ENCODE assay signal across 8 cellular contexts in the genomic region with DNA sequence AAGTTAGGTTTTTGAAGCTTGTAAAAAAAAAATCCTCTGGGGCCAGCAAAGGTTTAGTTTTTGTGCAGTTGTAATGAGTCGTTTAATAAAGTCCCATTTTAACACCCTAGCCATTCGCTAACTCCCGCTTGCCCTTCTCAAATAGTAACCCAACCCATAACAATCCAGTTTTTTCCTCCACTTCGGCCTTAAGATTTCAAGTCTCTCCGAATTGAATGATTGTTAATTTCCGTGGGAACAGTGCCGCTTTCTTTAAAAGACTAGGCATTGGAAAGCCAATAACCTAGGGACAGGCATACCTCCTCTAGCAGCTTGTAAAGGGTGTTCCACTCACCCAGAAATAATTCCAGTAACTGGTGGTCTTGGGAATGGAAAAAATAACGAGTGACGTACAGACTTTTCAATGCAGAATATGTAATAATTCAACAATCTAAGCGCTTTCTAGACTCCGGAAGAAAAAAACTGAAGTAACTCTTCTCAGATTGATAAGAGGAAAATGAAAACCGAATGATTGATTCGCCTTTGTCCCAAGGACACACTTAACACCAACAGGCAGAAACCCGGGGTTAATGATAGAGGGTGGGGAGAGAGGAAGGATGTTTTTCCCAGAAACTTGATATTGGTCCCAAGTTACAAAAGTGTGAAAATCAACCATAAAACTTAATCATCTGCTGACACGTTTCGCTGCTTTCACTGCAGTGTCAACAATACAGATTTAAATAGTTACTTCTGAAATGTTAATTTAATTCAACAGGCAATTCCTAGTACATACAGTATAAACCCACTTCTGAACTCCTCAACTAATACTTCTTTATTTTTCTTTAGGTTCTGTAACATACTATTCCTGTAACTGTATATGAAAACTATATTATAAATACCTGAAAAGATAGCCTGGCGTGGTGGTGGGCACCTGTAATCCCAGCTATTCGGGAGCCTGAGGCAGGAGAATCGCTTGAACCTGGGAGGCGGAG. TPM values are rescaled to one million over a fixed set of nuclear protein-coding genes. Genes with fewer than 3 reads are reported as not detected.
A peak's percentile ranks its signal among the peaks of the same experiment; 100 is the strongest.
DNase-seq lines count a peak whose midpoint lies in the region; ATAC-seq lines count a peak whose summit lies in the region.

No MANE protein-coding gene starts in this region.

- no peak overlapping the region for H3K4ac ChIP-seq in neuronal stem cell (ENCODE audit: low read length)

- no peaks in the 10 kb centered on the region for H3K27me3 ChIP-seq in CD8-positive, alpha-beta memory T cell (ENCODE audit: insufficient read depth, low read length, poor library complexity, severe bottlenecking)
- H3K27me3 ChIP-seq in MG63: peaks cover 28% of the 10 kb centered on the region
- no peaks in the 10 kb centered on the region for H3K27me3 ChIP-seq in effector memory CD4-positive, alpha-beta T cell (replicated peaks; ENCODE audit: control insufficient read depth, insufficient read depth, low read length, poor library complexity, severe bottlenecking)
- H3K27me3 ChIP-seq in neuronal stem cell (ENCODE audit: control insufficient read depth in 3 of 3, insufficient read depth in 3 of 3, low read depth in 1 of 3, low read length in 3 of 3): no peaks in the 10 kb centered on the region

- intact Hi-C loops in left colon (cut with DNase I, micrococcal nuclease): no loop called here

- peaks cover 0 to 6% of the 10 kb centered on the region in 2 donors for H3K27me3 Mint-ChIP-seq in CD8-positive, alpha-beta memory T cell

- H2BK5ac ChIP-seq in neuronal stem cell (ENCODE audit: low read length): no peak overlapping the region

- H2BK120ac ChIP-seq in neuronal stem cell (ENCODE audit: low read depth, low read length): no peak overlapping the region

- H3K4me3 ChIP-seq in CD8-positive, alpha-beta memory T cell (ENCODE audit: low read length): peak overlapping the region; percentile 42
- H3K4me3 ChIP-seq in MG63: peak overlapping the region; percentile 90
- H3K4me3 ChIP-seq in effector memory CD4-positive, alpha-beta T cell (ENCODE audit: insufficient read depth, low read depth, low read length, poor library complexity, severe bottlenecking): peak overlapping the region; percentile 89
- peak overlapping the region in 1 of 2 donors; percentile 53 for H3K4me3 ChIP-seq in neuronal stem cell (ENCODE audit: low read length in 2 of 2)

- CTCF ChIA-PET in CD8-positive, alpha-beta memory T cell (lab: Charles Lee): no interaction called here

- peak overlapping the region; percentile 72 to 99 (median 96) for H3K27ac Mint-ChIP-seq in CD8-positive, alpha-beta memory T cell

- no peak overlapping the region for H2AK5ac ChIP-seq in neuronal stem cell (ENCODE audit: low read depth, low read length)

- no peaks in the 10 kb centered on the region for H3K79me1 ChIP-seq in neuronal stem cell (ENCODE audit: low read depth, low read length)

- H3K4me1 ChIP-seq in CD8-positive, alpha-beta memory T cell (ENCODE audit: insufficient read depth, low read length): peaks cover 12% of the 10 kb centered on the region
- H3K4me1 ChIP-seq in effector memory CD4-positive, alpha-beta T cell (ENCODE audit: control insufficient read depth, insufficient read depth, low read length, poor library complexity, severe bottlenecking): peaks cover 8% of the 10 kb centered on the region
- H3K4me1 ChIP-seq in neuronal stem cell (ENCODE audit: control insufficient read depth in 2 of 2, insufficient read depth in 1 of 2, low read depth in 1 of 2, low read length in 2 of 2): peaks cover 6 to 14% of the 10 kb centered on the region in 2 donors

- H3K9me3 Mint-ChIP-seq in CD8-positive, alpha-beta memory T cell: no peaks in the 10 kb centered on the region

- no peak overlapping the region for H4K91ac ChIP-seq in neuronal stem cell (ENCODE audit: low read depth, low read length, poor library complexity)

- no peaks in the 10 kb centered on the region for H3K36me3 ChIP-seq in CD8-positive, alpha-beta memory T cell (ENCODE audit: insufficient read depth, low read length)
- H3K36me3 ChIP-seq in MG63 (peaks cover 9% of the 10 kb centered on the region; the same call in 1 of the 2 replicates), neuronal stem cell (replicated peaks in 1 of 2; ENCODE audit: control insufficient read depth in 2 of 2, insufficient read depth in 2 of 2, low read length in 2 of 2) (no peaks in the 10 kb centered on the region)
- no peaks in the 10 kb centered on the region for H3K36me3 ChIP-seq in effector memory CD4-positive, alpha-beta T cell (ENCODE audit: control insufficient read depth, insufficient read depth, low read length)

- no peak overlapping the region for H3K14ac ChIP-seq in neuronal stem cell (ENCODE audit: low read length)

- peak overlapping the region; percentile 46 for H3K4me2 ChIP-seq in neuronal stem cell (ENCODE audit: insufficient read depth, low read length, poor library complexity, severe bottlenecking)

- H3K9me3 ChIP-seq in CD8-positive, alpha-beta memory T cell (ENCODE audit: low read length): no peaks in the 10 kb centered on the region
- peaks cover 2% of the 10 kb centered on the region for H3K9me3 ChIP-seq in MG63
- H3K9me3 ChIP-seq in effector memory CD4-positive, alpha-beta T cell (ENCODE audit: control insufficient read depth, low read length): no peaks in the 10 kb centered on the region
- no peaks in the 10 kb centered on the region for H3K9me3 ChIP-seq in neuronal stem cell (replicated peaks in 1 of 2; ENCODE audit: control insufficient read depth in 2 of 2, insufficient read depth in 1 of 2, low read depth in 1 of 2, low read length in 2 of 2)

- no peak overlapping the region for H2BK15ac ChIP-seq in neuronal stem cell (ENCODE audit: low read length)

- no CpG with 5 or more reads among the region's 20 CpGs for WGBS in neuronal stem cell (ENCODE audit: extremely low coverage in 2 of 2, insufficient read length in 2 of 2, insufficient replicate concordance in 1 of 2), 2 donors

- no peak overlapping the region for H3K18ac ChIP-seq in neuronal stem cell (ENCODE audit: low read length)

- H3K4me3 Mint-ChIP-seq in CD8-positive, alpha-beta memory T cell: peak overlapping the region; percentile 89 to 100 (median 98)

- H3K36me3 Mint-ChIP-seq in CD8-positive, alpha-beta memory T cell: peaks cover 0 to 23% (median 0%) of the 10 kb centered on the region in 3 donors

- no peak overlapping the region for H2BK12ac ChIP-seq in neuronal stem cell (ENCODE audit: low read length)

- H3K4me1 Mint-ChIP-seq in CD8-positive, alpha-beta memory T cell: peaks cover 22 to 36% (median 34%) of the 10 kb centered on the region in 3 donors

- H2AFZ ChIP-seq in neuronal stem cell (ENCODE audit: low read length): peak overlapping the region; percentile 84

- H4K8ac ChIP-seq in neuronal stem cell (ENCODE audit: low read depth, low read length): no peak overlapping the region

- ATAC-seq in HG03521 (IDR thresholded peaks at IDR 0.05; ENCODE audit: unreplicated experiment) (no peak), GM21367 (IDR thresholded peaks at IDR 0.05; ENCODE audit: unreplicated experiment) (no peak), left colon (no peak)

- DNase-seq in CD8-positive, alpha-beta memory T cell: no peak
- DNase-seq in MG63: no peak
- DNase-seq in effector memory CD4-positive, alpha-beta T cell: no peak
- peak; percentile 20 for DNase-seq in neuronal stem cell (ENCODE audit: low spot score)
- no peak for DNase-seq in occipital lobe (lab: John Stamatoyannopoulos, UW)
- no peak for DNase-seq in left colon

- H3K9ac ChIP-seq in neuronal stem cell (ENCODE audit: low read depth, low read length, poor library complexity): no peak overlapping the region

- POLR2A ChIA-PET in CD8-positive, alpha-beta memory T cell (lab: Charles Lee): interaction anchor here (0.6 kb wide), 1 partner anchor 632 kb away, joined by 4 read pairs; a partner anchor contains a TSS

- no peak overlapping the region for H3K23ac ChIP-seq in neuronal stem cell (ENCODE audit: low read depth, low read length, poor library complexity)

- peak overlapping the region; percentile 60 for H3K27ac ChIP-seq in CD8-positive, alpha-beta memory T cell (ENCODE audit: low read depth, low read length)
- H3K27ac ChIP-seq in effector memory CD4-positive, alpha-beta T cell (ENCODE audit: insufficient read depth, low read length, poor library complexity, severe bottlenecking): peak overlapping the region; percentile 94
- peak overlapping the region; percentile 77 for H3K27ac ChIP-seq in neuronal stem cell (replicated peaks; ENCODE audit: low read length)

RNA-seq across cellular contexts. Expression of a gene that starts 1.0 kb away (rescaled TPM):
- total RNA-seq in CD8-positive, alpha-beta memory T cell: 100 to 1,000 TPM; 143 to 149 TPM
- polyA plus RNA-seq in CD8-positive, alpha-beta memory T cell: 55.9 TPM
- total RNA-seq in MG63 (2014; rRNA removed; shearing (Covaris generic); ENCODE audit: low replicate concordance): 67.6 and 136 TPM in 2 replicates
- 288 TPM for polyA plus RNA-seq in neuronal stem cell (2013, experiment 1 of 2)
- 311 TPM for polyA plus RNA-seq in neuronal stem cell (2013, experiment 2 of 2)
- total RNA-seq in occipital lobe (19.3 TPM), left colon (10 to 100 TPM; 66.7 to 71.0 TPM)
